Comparison of ENCODE assay signal across 8 cellular contexts in the genomic region with DNA sequence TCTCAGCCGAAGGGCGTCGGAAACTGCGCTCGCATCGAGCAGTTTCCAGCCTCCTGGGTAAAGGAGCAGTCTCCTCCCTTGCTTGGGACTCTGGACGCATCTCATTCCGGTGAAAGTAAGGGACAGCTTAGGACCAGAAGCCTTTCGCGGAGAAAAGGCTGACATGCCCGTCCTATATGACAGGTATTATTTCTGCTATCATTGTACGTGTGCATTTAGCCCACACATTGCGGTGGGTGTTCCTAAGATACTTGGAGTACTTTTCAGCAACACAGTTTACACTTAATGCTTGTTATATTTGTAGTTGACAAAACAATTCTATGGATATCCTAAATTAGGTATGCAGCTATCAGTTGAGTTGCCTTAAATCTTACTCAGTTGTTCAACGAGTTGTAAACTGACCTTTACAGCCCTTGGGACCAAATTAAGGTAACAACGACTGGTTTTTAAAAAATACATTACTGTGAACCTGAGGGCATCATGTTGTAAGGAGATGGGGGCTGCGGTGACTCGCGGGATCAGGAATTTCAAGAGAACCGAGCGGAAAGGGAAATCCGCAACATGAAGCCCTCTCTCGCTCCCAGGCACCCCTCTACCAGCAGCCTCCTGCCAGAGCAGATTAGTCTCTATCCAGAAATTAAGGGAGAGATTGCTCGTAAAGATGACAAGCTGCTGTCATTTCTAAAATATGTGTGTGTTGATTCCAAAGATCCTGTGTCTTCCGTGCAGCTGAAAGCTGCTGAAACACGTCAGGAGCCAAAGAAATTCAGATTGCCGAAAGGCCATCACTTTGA. TPM values are rescaled to one million over a fixed set of nuclear protein-coding genes. Genes with fewer than 3 reads are reported as not detected.
DNase-seq lines count a peak whose midpoint lies in the region; ATAC-seq, FAIRE-seq and TF ChIP-seq lines count a peak whose summit lies in the region.

No MANE protein-coding gene starts in this region.

- H3K9me3 ChIP-seq in PC-3 (ENCODE audit: low read length): no peaks in the 10 kb centered on the region
- H3K9me3 ChIP-seq in mucosa of stomach (ENCODE audit: control insufficient read depth, low read length): no peaks in the 10 kb centered on the region

- ATAC-seq in GM18870 (IDR thresholded peaks at IDR 0.05; ENCODE audit: unreplicated experiment): peak; percentile 20
- ATAC-seq in PC-3: peak; percentile 16
- ATAC-seq in HG02798 (IDR thresholded peaks at IDR 0.05; ENCODE audit: poor library complexity, unreplicated experiment): no peak

- TSS peak; percentile 75 for BruUV-seq in PC-3 (replicated peaks; lab: Mats Ljungman, UMichigan)

- no peaks in the 10 kb centered on the region for H3K9me2 ChIP-seq in PC-3 (replicated peaks; ENCODE audit: low read length)

- H3K4me2 ChIP-seq in PC-3 (ENCODE audit: low read length): peak overlapping the region; percentile 93

- H3K27me3 ChIP-seq in PC-3 (ENCODE audit: low read length): no peaks in the 10 kb centered on the region
- no peaks in the 10 kb centered on the region for H3K27me3 ChIP-seq in mucosa of stomach (ENCODE audit: control insufficient read depth, insufficient read depth, low read length)

- H4K20me1 ChIP-seq in PC-3 (ENCODE audit: low read length): peaks cover 26% of the 10 kb centered on the region

- H3K4me1 ChIP-seq in PC-3 (ENCODE audit: insufficient read depth, low read length): peaks cover 19% of the 10 kb centered on the region
- H3K4me1 ChIP-seq in mucosa of stomach (ENCODE audit: control insufficient read depth, insufficient read depth, low read length): no peaks in the 10 kb centered on the region

- H3K36me3 ChIP-seq in PC-3 (ENCODE audit: low read depth, low read length) (no peaks in the 10 kb centered on the region), mucosa of stomach (ENCODE audit: control insufficient read depth, insufficient read depth, low read length) (no peaks in the 10 kb centered on the region)

- POLR2A ChIA-PET in PC-3 (lab: Charles Lee; ENCODE audit: unreplicated experiment): interaction anchor here (0.6 to 0.7 kb wide), 2 partner anchors 110 to 369 kb away, joined by 4 read pairs; a partner anchor contains a TSS

- CTCF ChIA-PET in PC-3 (lab: Charles Lee): interaction anchor here (1.1 to 1.4 kb wide), 2 partner anchors 10 to 14 kb away, joined by 3 to 4 read pairs; a partner anchor contains a TSS

- H3K27ac ChIP-seq in PC-3 (ENCODE audit: low read length) (peak overlapping the region; percentile 45; the same call in 1 of the 2 replicates), coronary artery (peak overlapping the region; percentile 88 to 99)

- no peaks in the 10 kb centered on the region for H3F3A ChIP-seq in PC-3 (ENCODE audit: low read length, unreplicated experiment)

- intact Hi-C loops in PC-3 (cut with micrococcal nuclease): loop anchor here (1.0 kb wide), 1 partner anchor 14 kb away; a partner anchor contains a TSS

- peak; percentile 29 for DNase-seq in AG20443 (ENCODE audit: low spot score)
- peak; percentile 25 for DNase-seq in PC-3
- DNase-seq in coronary artery (ENCODE audit: low spot score): no peak
- no peak for DNase-seq in GM19239 (ENCODE audit: insufficient read length, low spot score)
- no peak for DNase-seq in NCI-H524 treated with DMSO at 0.1 percent for 48 hours (lab: John Stamatoyannopoulos, UW)

- H3K9ac ChIP-seq in PC-3 (ENCODE audit: low read length) (peak overlapping the region; percentile 99), mucosa of stomach (ENCODE audit: low read length) (peak overlapping the region; percentile 70)

- no peak for FAIRE-seq in GM19239 (lab: Jason Lieb, UNC)

- peak overlapping the region; percentile 97 for H2AFZ ChIP-seq in PC-3 (ENCODE audit: low read length)

- peak overlapping the region; percentile 100 for H3K4me3 ChIP-seq in PC-3 (ENCODE audit: low read length)
- peak overlapping the region; percentile 91 for H3K4me3 ChIP-seq in coronary artery
- H3K4me3 ChIP-seq in mucosa of stomach (ENCODE audit: low read length): peak overlapping the region; percentile 58

- TF ChIP-seq CTCF in PC-3 (conservative IDR thresholded peaks at IDR 0.05; ENCODE audit: low read depth, low read length) (no peak), coronary artery (IDR thresholded peaks at IDR 0.05) (no peak)

- H3K79me2 ChIP-seq in PC-3 (ENCODE audit: low read length): peaks cover 67% of the 10 kb centered on the region

RNA-seq across cellular contexts. Expression of a gene that starts 0.6 kb away (rescaled TPM):
- 30.4 TPM in 2 replicates for total RNA-seq in PC-3 (2014; rRNA removed)

RNA-seq across cellular contexts. Expression of a gene that starts 14.0 kb away (rescaled TPM):
- 27.2 and 34.6 TPM in 2 replicates for total RNA-seq in PC-3 (2014; rRNA removed)

Comparison
In these comparisons a context has a peak if more than half of its experiments do, and no peak if none do; other contexts are left out.
1. DNase-seq: peak in AG20443 (single experiment) and PC-3 (single experiment); none in coronary artery (single experiment), GM19239 (single experiment) and NCI-H524 treated with DMSO at 0.1 percent for 48 hours (single experiment).
2. Peak in every context shown above with its lines, with median percentiles within 50 percentile points of each other: H3K4me3 ChIP-seq.